20 cellular contexts compared by ENCODE assay signal in the genomic region with DNA sequence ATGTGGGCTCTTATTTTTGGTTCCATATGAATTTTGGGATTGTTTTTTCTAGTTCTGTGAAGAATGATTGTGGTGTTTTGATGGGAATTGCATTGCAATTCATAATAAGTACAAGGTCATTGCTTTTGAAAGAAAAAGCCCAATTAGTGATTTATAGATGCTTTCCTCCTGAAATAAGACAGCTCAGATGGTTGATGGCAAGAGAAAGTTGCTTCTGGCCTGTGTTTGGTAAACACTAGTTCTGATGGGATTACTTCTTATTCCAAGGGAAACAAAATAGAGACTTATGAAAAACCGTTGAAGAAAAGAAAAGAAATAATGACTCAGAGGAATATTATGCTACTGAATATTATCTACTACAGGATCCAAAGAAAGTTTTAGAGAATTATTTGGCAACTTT.
DNase-seq lines count a peak whose midpoint lies in the region; ATAC-seq, FAIRE-seq and TF ChIP-seq lines count a peak whose summit lies in the region.
"Had no signal": no experiment of that assay in that cellular context is flagged by ENCODE, and none has a peak within 500 bp of the region (broad histone marks: within the 10 kb centered on the region; RNA-seq: fewer than 3 reads in every experiment).

No MANE protein-coding gene starts in this region.

- no peaks in the 10 kb centered on the region for H3K79me2 ChIP-seq in GM23248 (ENCODE audit: insufficient read depth)

- H3K36me3 ChIP-seq in GM23248 (ENCODE audit: low read depth) = no peaks in the 10 kb centered on the region

- H3K9ac ChIP-seq in GM23248 = no peak overlapping the region

- no peak overlapping the region for H3K27ac ChIP-seq in GM23248
- H3K27ac ChIP-seq: HL-60 had no signal

- H2AFZ ChIP-seq in GM23248 = no peak overlapping the region

- in situ Hi-C loops in GM23248 (cut with MboI) = no loop called here

- 43 to 57% methylated on average over 1 of the region's 1 CpG for WGBS in GM23248 (ENCODE audit: low coverage in 1 of 2, low lambda C conversion rate in 2 of 2, missing lambda C conversion rate in 2 of 2), 2 experiments

- H3K4me2 ChIP-seq in GM23248 (ENCODE audit: unreplicated experiment) = no peak overlapping the region

- H3K4me1 Mint-ChIP-seq in CD14-positive monocyte = no peaks in the 10 kb centered on the region
- H3K4me1 Mint-ChIP-seq: B cell; CD4-positive, CD25-positive, alpha-beta regulatory T cell had no signal

- H3K4me3 Mint-ChIP-seq in CD14-positive monocyte = no peak overlapping the region
- H3K4me3 Mint-ChIP-seq: B cell; CD4-positive, CD25-positive, alpha-beta regulatory T cell had no signal

- no peaks in the 10 kb centered on the region for H3K9me2 ChIP-seq in GM23248 (ENCODE audit: insufficient read depth)

- DNase-seq in LHCN-M2 (ENCODE audit: low read depth) (peak; percentile 33), cardiac fibroblast (ENCODE audit: low read depth in 2 of 2) (peak; percentile 0 to 41), fibroblast of the aortic adventitia (ENCODE audit: low read depth) (peak; percentile 3), frontal cortex (ENCODE audit: low spot score in 2 of 2) (no peak), CD14-positive monocyte (ENCODE audit: low spot score) (no peak), GM23248 (no peak)
- DNase-seq: CD4-positive, CD25-positive, alpha-beta regulatory T cell; DMS153; GOT3; MM.1S; NCI-H1092; NCI-H146; NCI-H2081 treated with DMSO at 0.1 percent for 48 hours; Right ventricle myocardium superior had no signal

- TF ChIP-seq CTCF in cardiac fibroblast (IDR thresholded peaks at IDR 0.05; ENCODE audit: low read depth, low read length) (no peak), fibroblast of the aortic adventitia (IDR thresholded peaks at IDR 0.05; ENCODE audit: insufficient read depth, low read length) (no peak), CD14-positive monocyte (IDR thresholded peaks at IDR 0.05) (no peak)

- H3K4me3 ChIP-seq in cardiac fibroblast (replicated peaks in 1 of 2; ENCODE audit: low read depth in 2 of 2, low read length in 2 of 2) (no peak overlapping the region), fibroblast of the aortic adventitia (ENCODE audit: low read depth, low read length) (no peak overlapping the region), GM23248 (no peak overlapping the region)

- H3K27me3 Mint-ChIP-seq in CD14-positive monocyte (ENCODE audit: low read depth in 3 of 3) = no peaks in the 10 kb centered on the region
- H3K27me3 Mint-ChIP-seq: B cell; CD4-positive, CD25-positive, alpha-beta regulatory T cell had no signal

- H3K4me1 ChIP-seq in GM23248 (ENCODE audit: insufficient read depth) = no peaks in the 10 kb centered on the region

- H3K27me3 ChIP-seq in GM23248 (replicated peaks; ENCODE audit: insufficient read depth) = no peaks in the 10 kb centered on the region

- H4K20me1 ChIP-seq in GM23248 (ENCODE audit: insufficient read depth) = no peaks in the 10 kb centered on the region

- ATAC-seq in HG03159 (IDR thresholded peaks at IDR 0.05; ENCODE audit: unreplicated experiment) = no peak

- H3K9me3 Mint-ChIP-seq in CD14-positive monocyte = peaks cover 0 to 3% (median 0%) of the 10 kb centered on the region in 7 donors

- no peaks in the 10 kb centered on the region for H3F3A ChIP-seq in GM23248 (ENCODE audit: insufficient read depth)

- intact Hi-C loops in CD14-positive monocyte (cut with micrococcal nuclease) = no loop called here

- no peak for FAIRE-seq in frontal cortex (lab: Jason Lieb, UNC)
- FAIRE-seq: GM12891, GM19239, RCC 7860 had no signal

- H3K36me3 Mint-ChIP-seq in CD14-positive monocyte = no peaks in the 10 kb centered on the region
- H3K36me3 Mint-ChIP-seq: CD4-positive, CD25-positive, alpha-beta regulatory T cell had no signal

- no peak overlapping the region for H3K27ac Mint-ChIP-seq in CD14-positive monocyte
- H3K27ac Mint-ChIP-seq: B cell; CD4-positive, CD25-positive, alpha-beta regulatory T cell had no signal

- H3K9me3 ChIP-seq in GM23248 (ENCODE audit: low read depth) = no peaks in the 10 kb centered on the region

Comparison
In these comparisons a context has a peak if more than half of its experiments do, and no peak if none do; other contexts are left out.
1. DNase-seq: peak in LHCN-M2 (single experiment), cardiac fibroblast (2 of 2) and fibroblast of the aortic adventitia (single experiment); none in frontal cortex (0 of 2), CD14-positive monocyte (single experiment) and GM23248 (single experiment).